ENCODE assay signal across 18 cellular contexts in genomic region chr19:54790711-54791110, GRCh38. TPM values are rescaled to one million over a fixed set of nuclear protein-coding genes. Genes with fewer than 3 reads are reported as not detected.
A peak's percentile ranks its signal among the peaks of the same experiment; 100 is the strongest.
DNase-seq lines count a peak whose midpoint lies in the region; ATAC-seq and TF ChIP-seq lines count a peak whose summit lies in the region.
"Had no signal": no experiment of that assay in that cellular context is flagged by ENCODE, and none has a peak within 500 bp of the region (broad histone marks: within the 10 kb centered on the region; RNA-seq: fewer than 3 reads in every experiment).

No MANE protein-coding gene starts in this region.

- TF ChIP-seq CTCF in type B pancreatic cell (conservative IDR thresholded peaks at IDR 0.05), result no peak
- no peak for TF ChIP-seq CTCF in brain microvascular endothelial cell (IDR thresholded peaks at IDR 0.05; ENCODE audit: low read depth, low read length, missing control alignments)

- no peaks in the 10 kb centered on the region for H3K27me3 ChIP-seq in brain microvascular endothelial cell (replicated peaks)

- peaks cover 5% of the 10 kb centered on the region for H3K9me3 Mint-ChIP-seq in type B pancreatic cell
- H3K9me3 Mint-ChIP-seq in activated CD8-positive, alpha-beta T cell treated with anti-CD3 and anti-CD28 coated beads, Interleukin-2, amount 10 ng/mL, durations not matched to agents 7 days and 5 days (ENCODE audit: insufficient read depth), result no peaks in the 10 kb centered on the region

- H3K36me3 Mint-ChIP-seq in type B pancreatic cell, result no peaks in the 10 kb centered on the region
- no peaks in the 10 kb centered on the region for H3K36me3 Mint-ChIP-seq in activated CD8-positive, alpha-beta T cell treated with anti-CD3 and anti-CD28 coated beads, Interleukin-2, amount 10 ng/mL, durations not matched to agents 7 days and 5 days (ENCODE audit: low read depth)
- H3K36me3 Mint-ChIP-seq: CD4-positive, alpha-beta memory T cell had no signal

- no peak overlapping the region for H3K27ac Mint-ChIP-seq in type B pancreatic cell
- no peak overlapping the region for H3K27ac Mint-ChIP-seq in activated CD8-positive, alpha-beta T cell treated with anti-CD3 and anti-CD28 coated beads, Interleukin-2, amount 10 ng/mL, durations not matched to agents 7 days and 5 days
- H3K27ac Mint-ChIP-seq: HFFc6 had no signal

- H3K36me3 ChIP-seq in brain microvascular endothelial cell (replicated peaks), result no peaks in the 10 kb centered on the region
- H3K36me3 ChIP-seq: HAP-1 had no signal

- H3K27ac ChIP-seq in brain microvascular endothelial cell, result no peak overlapping the region

- POLR2A ChIA-PET in activated CD8-positive, alpha-beta T cell treated with anti-CD3 and anti-CD28 coated beads, Interleukin-2, amount 10 ng/mL, durations not matched to agents 7 days and 5 days (lab: Charles Lee), result no interaction called here

- H3K4me1 Mint-ChIP-seq in type B pancreatic cell (ENCODE audit: unreplicated experiment), result no peaks in the 10 kb centered on the region
- H3K4me1 Mint-ChIP-seq in activated CD8-positive, alpha-beta T cell treated with anti-CD3 and anti-CD28 coated beads, Interleukin-2, amount 10 ng/mL, durations not matched to agents 7 days and 5 days (ENCODE audit: low read depth), result peaks cover 16% of the 10 kb centered on the region

- DNase-seq in activated CD8-positive, alpha-beta memory T cell treated with anti-CD3 and anti-CD28 coated beads, Interleukin-2, amount 50 U/mL, for 48 hours, result peak; percentile 28
- DNase-seq in activated CD8-positive, alpha-beta memory T cell treated with anti-CD3 and anti-CD28 coated beads, Interleukin-2, amount 50 U/mL, for 4 hours, result no peak
- DNase-seq in mesenteric fat pad (ENCODE audit: low spot score), result peak; percentile 45
- peak; percentile 32 for DNase-seq in type B pancreatic cell (ENCODE audit: extremely low spot score, unreplicated experiment)
- DNase-seq in activated CD8-positive, alpha-beta T cell treated with anti-CD3 and anti-CD28 coated beads, Interleukin-2, amount 10 ng/mL, durations not matched to agents 7 days and 5 days, result no peak
- DNase-seq in brain microvascular endothelial cell, result no peak
- no peak for DNase-seq in KG1 (lab: John Stamatoyannopoulos, UW)
- DNase-seq: 8988T; C1 segment of cervical spinal cord; Calu3; CD4-positive, alpha-beta memory T cell; COR-L47; DMS153; DND-41; GOT3; HFFc6 had no signal

- CTCF ChIA-PET in activated CD8-positive, alpha-beta T cell treated with anti-CD3 and anti-CD28 coated beads, Interleukin-2, amount 10 ng/mL, durations not matched to agents 7 days and 5 days (lab: Charles Lee), result no interaction called here

- no peaks in the 10 kb centered on the region for H3K27me3 Mint-ChIP-seq in type B pancreatic cell
- peaks cover 23% of the 10 kb centered on the region for H3K27me3 Mint-ChIP-seq in activated CD8-positive, alpha-beta T cell treated with anti-CD3 and anti-CD28 coated beads, Interleukin-2, amount 10 ng/mL, durations not matched to agents 7 days and 5 days (ENCODE audit: low read depth)

- H3K4me3 Mint-ChIP-seq in type B pancreatic cell, result no peak overlapping the region
- H3K4me3 Mint-ChIP-seq in activated CD8-positive, alpha-beta T cell treated with anti-CD3 and anti-CD28 coated beads, Interleukin-2, amount 10 ng/mL, durations not matched to agents 7 days and 5 days, result no peak overlapping the region
- H3K4me3 Mint-ChIP-seq: HFFc6 had no signal

- ATAC-seq in activated CD8-positive, alpha-beta T cell treated with anti-CD3 and anti-CD28 coated beads, Interleukin-2, amount 10 ng/mL, durations not matched to agents 7 days and 5 days, result no peak

- no peak overlapping the region for H3K4me3 ChIP-seq in brain microvascular endothelial cell (ENCODE audit: low read depth, low read length)
- H3K4me3 ChIP-seq: HAP-1 had no signal

- in situ Hi-C loops in brain microvascular endothelial cell (cut with HindIII; ENCODE audit: low pct_ligation_motif_present, low sequenced_read_pairs), result no loop called here

RNA-seq across cellular contexts. Expression of gene KIR2DL4, which starts 12.7 kb away (rescaled TPM):
- total RNA-seq in mesenteric fat pad (0.22 TPM), type B pancreatic cell (ENCODE audit: low replicate concordance) (not detected in 2 replicates)
- total RNA-seq in activated CD8-positive, alpha-beta T cell treated with anti-CD3 and anti-CD28 coated beads, Interleukin-2, amount 10 ng/mL, durations not matched to agents 7 days and 5 days, result not detected
- total RNA-seq: A673; Calu3; CD4-positive, alpha-beta memory T cell; HFFc6 had no signal

RNA-seq across cellular contexts. Expression of gene KIR2DL1, which starts 21.1 kb away (rescaled TPM):
- not detected for total RNA-seq in mesenteric fat pad
- total RNA-seq in type B pancreatic cell (ENCODE audit: low replicate concordance), result not detected in 2 replicates
- total RNA-seq in activated CD8-positive, alpha-beta T cell treated with anti-CD3 and anti-CD28 coated beads, Interleukin-2, amount 10 ng/mL, durations not matched to agents 7 days and 5 days, result not detected
- total RNA-seq: A673; Calu3; CD4-positive, alpha-beta memory T cell; HFFc6 had no signal

RNA-seq across cellular contexts. Expression of gene KIR3DL1, which starts 25.6 kb away (rescaled TPM):
- total RNA-seq in mesenteric fat pad (not detected), type B pancreatic cell (ENCODE audit: low replicate concordance) (not detected in 2 replicates)
- total RNA-seq in activated CD8-positive, alpha-beta T cell treated with anti-CD3 and anti-CD28 coated beads, Interleukin-2, amount 10 ng/mL, durations not matched to agents 7 days and 5 days, result under 1 TPM in 1 of 2 experiments, not detected in 1; 0.29 TPM
- total RNA-seq: A673; Calu3; CD4-positive, alpha-beta memory T cell; HFFc6 had no signal

RNA-seq across cellular contexts. Expression of gene KIR2DS4, which starts 41.8 kb away (rescaled TPM):
- not detected for total RNA-seq in mesenteric fat pad
- total RNA-seq in type B pancreatic cell (ENCODE audit: low replicate concordance), result not detected in 2 replicates
- total RNA-seq in activated CD8-positive, alpha-beta T cell treated with anti-CD3 and anti-CD28 coated beads, Interleukin-2, amount 10 ng/mL, durations not matched to agents 7 days and 5 days, result under 1 TPM in 1 of 2 experiments, not detected in 1; 0.18 TPM
- total RNA-seq: A673; Calu3; CD4-positive, alpha-beta memory T cell; HFFc6 had no signal

RNA-seq across cellular contexts. Expression of gene KIR2DL3, which starts 52.4 kb away (rescaled TPM):
- not detected for total RNA-seq in mesenteric fat pad
- total RNA-seq in type B pancreatic cell (ENCODE audit: low replicate concordance), result not detected in 2 replicates
- under 1 TPM; 0.21 to 0.24 TPM for total RNA-seq in activated CD8-positive, alpha-beta T cell treated with anti-CD3 and anti-CD28 coated beads, Interleukin-2, amount 10 ng/mL, durations not matched to agents 7 days and 5 days
- total RNA-seq: A673; Calu3; CD4-positive, alpha-beta memory T cell; HFFc6 had no signal

Comparison
In these comparisons a context has a peak if more than half of its experiments do, and no peak if none do; other contexts are left out.
1. DNase-seq: peak in activated CD8-positive, alpha-beta memory T cell treated with anti-CD3 and anti-CD28 coated beads, Interleukin-2, amount 50 U/mL, for 48 hours (single experiment), mesenteric fat pad (single experiment) and type B pancreatic cell (single experiment); none in activated CD8-positive, alpha-beta memory T cell treated with anti-CD3 and anti-CD28 coated beads, Interleukin-2, amount 50 U/mL, for 4 hours (single experiment), activated CD8-positive, alpha-beta T cell treated with anti-CD3 and anti-CD28 coated beads, Interleukin-2, amount 10 ng/mL, durations not matched to agents 7 days and 5 days (single experiment), brain microvascular endothelial cell (single experiment) and KG1 (single experiment).